In genomic region chr17:45230787-45231480, GRCh38 we compare ENCODE assay signal across 9 cellular contexts. TPM values are rescaled to one million over a fixed set of nuclear protein-coding genes. Genes with fewer than 3 reads are reported as not detected.
DNase-seq lines count a peak whose midpoint lies in the region; ATAC-seq and TF ChIP-seq lines count a peak whose summit lies in the region.
"Had no signal": no experiment of that assay in that cellular context is flagged by ENCODE, and none has a peak within 500 bp of the region (broad histone marks: within the 10 kb centered on the region; RNA-seq: fewer than 3 reads in every experiment).

No MANE protein-coding gene starts in this region.

- CTCF ChIA-PET in MCF 10A (lab: Yijun Ruan, JAX), result interaction anchor here (0.6 to 2.9 kb wide), 9 partner anchors 11 to 1522 kb away, joined by 3 to 25 read pairs (median 3); partner anchors contain the start of gene ACBD4

- H3K4me3 Mint-ChIP-seq in MCF 10A (ENCODE audit: unreplicated experiment), result no peak overlapping the region

- H3K9me3 Mint-ChIP-seq in MCF 10A (ENCODE audit: unreplicated experiment), result no peaks in the 10 kb centered on the region

- no peak for ATAC-seq in GM18861 (IDR thresholded peaks at IDR 0.05; ENCODE audit: unreplicated experiment)

- peak overlapping the region; percentile 70 for H3K27ac Mint-ChIP-seq in MCF 10A (ENCODE audit: low read depth, unreplicated experiment)

- no peak overlapping the region for H3K4me3 ChIP-seq in breast epithelium
- no peak overlapping the region for H3K4me3 ChIP-seq in SJCRH30
- H3K4me3 ChIP-seq in fibroblast of mammary gland (ENCODE audit: control insufficient read depth, low read depth, low read length), result no peak overlapping the region
- H3K4me3 ChIP-seq in transverse colon, result no peak overlapping the region

- no peak for TF ChIP-seq POLR2A in breast epithelium (IDR thresholded peaks at IDR 0.05)
- TF ChIP-seq POLR2A in transverse colon (IDR thresholded peaks at IDR 0.05), result no peak

- H3K36me3 Mint-ChIP-seq in MCF 10A (ENCODE audit: insufficient read depth, unreplicated experiment), result no peaks in the 10 kb centered on the region

- intact Hi-C loops in MCF 10A (cut with micrococcal nuclease) (no loop called here), breast epithelium (cut with DNase I; ENCODE audit: low total_unique reads) (no loop called here), transverse colon (cut with DNase I; ENCODE audit: low total_unique reads) (no loop called here)

- TF ChIP-seq EP300 in transverse colon (IDR thresholded peaks at IDR 0.05; ENCODE audit: low read depth), result no peak

- BruUV-seq in MCF 10A (replicated peaks; lab: Mats Ljungman, UMichigan), result no TSS peak

- H3K27ac ChIP-seq in breast epithelium, result peak overlapping the region in 1 of 2 donors; percentile 94
- no peak overlapping the region for H3K27ac ChIP-seq in SJCRH30
- H3K27ac ChIP-seq in transverse colon, result peak overlapping the region in 3 of 4 donors; percentile 76 to 84 (median 84)

- H3K4me1 ChIP-seq in breast epithelium, result peaks cover 4% of the 10 kb centered on the region in 2 donors
- H3K4me1 ChIP-seq in SJCRH30, result peaks cover 31% of the 10 kb centered on the region
- H3K4me1 ChIP-seq in transverse colon, result peaks cover 8 to 49% (median 27%) of the 10 kb centered on the region in 4 donors

- POLR2A ChIA-PET in MCF 10A (lab: Yijun Ruan, JAX), result interaction anchor here (0.6 to 3.5 kb wide), 8 partner anchors 12 to 305 kb away, joined by 3 to 26 read pairs (median 3); partner anchors contain the start of gene HEXIM1

- peak; percentile 48 for DNase-seq in MCF 10A (ENCODE audit: unreplicated experiment)
- no peak for DNase-seq in breast epithelium (ENCODE audit: low spot score in 2 of 2)
- peak; percentile 67 to 68 for DNase-seq in SJCRH30
- DNase-seq in fibroblast of mammary gland (ENCODE audit: low read depth), result peak; percentile 56
- no peak for DNase-seq in transverse colon
- no peak for DNase-seq in Ammon's horn (ENCODE audit: low spot score)
- no peak for DNase-seq in NCI-H748 treated with DMSO at 0.1 percent for 48 hours (lab: John Stamatoyannopoulos, UW)
- DNase-seq: Kasumi-1 had no signal

- H3K36me3 ChIP-seq in breast epithelium (no peaks in the 10 kb centered on the region), SJCRH30 (no peaks in the 10 kb centered on the region), transverse colon (no peaks in the 10 kb centered on the region)

- TF ChIP-seq CTCF in MCF 10A (IDR thresholded peaks at IDR 0.05; ENCODE audit: unreplicated experiment) (no peak), breast epithelium (IDR thresholded peaks at IDR 0.05) (no peak), fibroblast of mammary gland (conservative IDR thresholded peaks at IDR 0.05; ENCODE audit: control insufficient read depth, insufficient read depth, low read depth, low read length) (no peak), transverse colon (IDR thresholded peaks at IDR 0.05) (no peak)

- H3K4me1 Mint-ChIP-seq in MCF 10A (ENCODE audit: insufficient read depth, unreplicated experiment), result peaks cover 40% of the 10 kb centered on the region

- H3K27me3 Mint-ChIP-seq in MCF 10A (ENCODE audit: insufficient read depth, unreplicated experiment), result no peaks in the 10 kb centered on the region

- H3K27me3 ChIP-seq in breast epithelium, result no peaks in the 10 kb centered on the region
- no peaks in the 10 kb centered on the region for H3K27me3 ChIP-seq in SJCRH30
- H3K27me3 ChIP-seq in transverse colon, result no peaks in the 10 kb centered on the region

- WGBS in transverse colon (ENCODE audit: low coverage in 1 of 2), 2 donors, result 36% methylated on average over 10 of the region's 12 CpGs; no CpG with 5 or more reads in 1 of the 2 donors

- in situ Hi-C loops in transverse colon (cut with MboI; ENCODE audit: low pct_ligation_motif_present in 1 of 4, low pct_unique_long_range_greater_than_20kb in 1 of 4, low sequenced_read_pairs in 3 of 4), result no loop called here

- H3K9me3 ChIP-seq in breast epithelium (no peaks in the 10 kb centered on the region), SJCRH30 (replicated peaks) (no peaks in the 10 kb centered on the region), transverse colon (no peaks in the 10 kb centered on the region)

RNA-seq across cellular contexts. Expression of gene FMNL1, which starts 9.2 kb away (rescaled TPM):
- 28.1 and 35.8 TPM in 2 replicates for total RNA-seq in MCF 10A (2022)
- 10 to 100 TPM in 2 of 3 donors, 1 to 10 TPM in 1; 9.2 to 31.2 (median 10.8) TPM for total RNA-seq in breast epithelium
- 0.91 and 1.1 TPM in 2 replicates for total RNA-seq in SJCRH30 (2014; rRNA removed; shearing (Covaris generic))
- total RNA-seq in transverse colon, result 10 to 100 TPM in 2 of 4 donors, 1 to 10 TPM in 2; 1.2 to 17.5 (median 10.6) TPM

RNA-seq across cellular contexts. Expression of gene SPATA32, which starts 31.0 kb away (rescaled TPM):
- total RNA-seq in MCF 10A (2022) (not detected in 2 replicates), breast epithelium (under 1 TPM in 1 of 3 donors, not detected in 2; 0.44 TPM), transverse colon (under 1 TPM in 1 of 4 donors, not detected in 3; 0.48 TPM)
- 0.08 TPM in 1 of 2 replicates, not detected in the other for total RNA-seq in SJCRH30 (2014; rRNA removed; shearing (Covaris generic))

Comparison
In these comparisons a context has a peak if more than half of its experiments do, and no peak if none do; other contexts are left out.
1. DNase-seq: peak in MCF 10A (single experiment), SJCRH30 (2 of 2) and fibroblast of mammary gland (single experiment); none in breast epithelium (0 of 2), transverse colon (single experiment), Ammon's horn (single experiment) and NCI-H748 treated with DMSO at 0.1 percent for 48 hours (single experiment).